Comparison of ENCODE assay signal across 29 cellular contexts in the genomic region with DNA sequence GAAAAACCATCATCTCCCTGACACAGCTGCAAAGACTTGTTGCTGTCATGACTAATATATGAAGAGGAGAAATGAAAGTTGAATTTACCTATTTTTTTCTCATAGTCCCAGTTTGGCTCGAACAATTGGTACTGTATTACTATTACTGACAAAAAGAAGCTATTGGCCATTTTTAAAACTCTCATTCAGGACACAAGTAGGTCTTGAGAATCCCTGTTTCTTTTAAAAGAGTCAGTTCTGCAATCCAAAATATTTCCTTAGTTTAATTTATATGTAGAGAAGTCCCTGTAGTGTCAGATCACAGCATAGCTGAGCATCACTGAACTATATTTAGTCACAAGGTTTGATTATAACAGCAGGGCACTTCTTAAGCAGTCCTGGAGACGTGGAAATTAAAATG. TPM values are rescaled to one million over a fixed set of nuclear protein-coding genes. Genes with fewer than 3 reads are reported as not detected.
DNase-seq lines count a peak whose midpoint lies in the region; ATAC-seq and TF ChIP-seq lines count a peak whose summit lies in the region.
"Had no signal": no experiment of that assay in that cellular context is flagged by ENCODE, and none has a peak within 500 bp of the region (broad histone marks: within the 10 kb centered on the region; RNA-seq: fewer than 3 reads in every experiment).

No MANE protein-coding gene starts in this region.

- H3K4me3 Mint-ChIP-seq in chondrocyte (ENCODE audit: unreplicated experiment), result no peak overlapping the region
- H3K4me3 Mint-ChIP-seq in activated T-cell treated with anti-CD3 and anti-CD28 coated beads, Interleukin-2, amount 50 U/mL, for 72 hours, result no peak overlapping the region
- H3K4me3 Mint-ChIP-seq: activated naive CD8-positive, alpha-beta T cell treated with anti-CD3 and anti-CD28 coated beads, Interleukin-2, amount 10 ng/mL, durations not matched to agents 7 days and 5 days; neural progenitor cell; stimulated activated naive B cell treated with anti-CD40 and anti-IgM and Interleukin-4, amounts not matched to agents 10 μg/mL and 1 μg/mL and 100 μg/mL, for 72 hours had no signal

- H3K79me2 ChIP-seq in OCI-LY3 (ENCODE audit: low read length), result no peaks in the 10 kb centered on the region
- H3K79me2 ChIP-seq: parathyroid adenoma had no signal

- H2AFZ ChIP-seq in OCI-LY3 (ENCODE audit: low read depth, low read length), result peak overlapping the region; percentile 48; the same call in 1 of the 2 replicates
- H2AFZ ChIP-seq: neural progenitor cell, parathyroid adenoma had no signal

- H3K4me1 ChIP-seq in OCI-LY3 (ENCODE audit: low read length), result peaks cover 94% of the 10 kb centered on the region
- no peaks in the 10 kb centered on the region for H3K4me1 ChIP-seq in prostate gland (replicated peaks)
- H3K4me1 ChIP-seq in transverse colon, result peaks cover 0 to 6% (median 0%) of the 10 kb centered on the region in 4 donors
- H3K4me1 ChIP-seq: Caco-2, neural progenitor cell, parathyroid adenoma, Peyer's patch had no signal

- peak overlapping the region; percentile 45 for H3K27ac Mint-ChIP-seq in chondrocyte (ENCODE audit: unreplicated experiment)
- no peak overlapping the region for H3K27ac Mint-ChIP-seq in activated T-cell treated with anti-CD3 and anti-CD28 coated beads, Interleukin-2, amount 50 U/mL, for 72 hours
- H3K27ac Mint-ChIP-seq: activated naive CD8-positive, alpha-beta T cell treated with anti-CD3 and anti-CD28 coated beads, Interleukin-2, amount 10 ng/mL, durations not matched to agents 7 days and 5 days; neural progenitor cell; stimulated activated naive B cell treated with anti-CD40 and anti-IgM and Interleukin-4, amounts not matched to agents 10 μg/mL and 1 μg/mL and 100 μg/mL, for 72 hours had no signal

- no peak for TF ChIP-seq CTCF in OCI-LY3 (IDR thresholded peaks at IDR 0.05; ENCODE audit: low read depth, low read length)
- TF ChIP-seq CTCF in chondrocyte (IDR thresholded peaks at IDR 0.05), result no peak
- TF ChIP-seq CTCF in prostate gland (IDR thresholded peaks at IDR 0.05), result no peak
- TF ChIP-seq CTCF in transverse colon (IDR thresholded peaks at IDR 0.05), result no peak

- H3K9ac ChIP-seq in OCI-LY3 (ENCODE audit: low read length), result peak overlapping the region; percentile 52
- H3K9ac ChIP-seq: GM23248, neural progenitor cell, parathyroid adenoma had no signal

- H3K27me3 ChIP-seq in OCI-LY3 (ENCODE audit: low read depth, low read length) (no peaks in the 10 kb centered on the region), prostate gland (replicated peaks; ENCODE audit: insufficient read depth) (no peaks in the 10 kb centered on the region), transverse colon (no peaks in the 10 kb centered on the region)
- H3K27me3 ChIP-seq: heart right ventricle, neural progenitor cell, Peyer's patch had no signal

- H3K4me1 Mint-ChIP-seq in chondrocyte (ENCODE audit: low read depth), result peaks cover 80% of the 10 kb centered on the region
- no peaks in the 10 kb centered on the region for H3K4me1 Mint-ChIP-seq in activated T-cell treated with anti-CD3 and anti-CD28 coated beads, Interleukin-2, amount 50 U/mL, for 72 hours (ENCODE audit: low read depth)
- H3K4me1 Mint-ChIP-seq: activated naive CD8-positive, alpha-beta T cell treated with anti-CD3 and anti-CD28 coated beads, Interleukin-2, amount 10 ng/mL, durations not matched to agents 7 days and 5 days; stimulated activated naive B cell treated with anti-CD40 and anti-IgM and Interleukin-4, amounts not matched to agents 10 μg/mL and 1 μg/mL and 100 μg/mL, for 72 hours had no signal

- H3K36me3 ChIP-seq in OCI-LY3 (replicated peaks; ENCODE audit: low read depth, low read length) (no peaks in the 10 kb centered on the region), prostate gland (no peaks in the 10 kb centered on the region), transverse colon (no peaks in the 10 kb centered on the region)
- H3K36me3 ChIP-seq: heart right ventricle, neural progenitor cell, Peyer's patch had no signal

- 60% methylated on average over 2 of the region's 2 CpGs for WGBS in prostate gland
- 46 to 57% methylated on average over 2 of the region's 2 CpGs for WGBS in transverse colon (ENCODE audit: low coverage in 1 of 2), 2 donors

- H3K9me3 Mint-ChIP-seq in chondrocyte (ENCODE audit: low read depth), result no peaks in the 10 kb centered on the region
- no peaks in the 10 kb centered on the region for H3K9me3 Mint-ChIP-seq in activated T-cell treated with anti-CD3 and anti-CD28 coated beads, Interleukin-2, amount 50 U/mL, for 72 hours
- H3K9me3 Mint-ChIP-seq: activated naive CD8-positive, alpha-beta T cell treated with anti-CD3 and anti-CD28 coated beads, Interleukin-2, amount 10 ng/mL, durations not matched to agents 7 days and 5 days; neural progenitor cell; stimulated activated naive B cell treated with anti-CD40 and anti-IgM and Interleukin-4, amounts not matched to agents 10 μg/mL and 1 μg/mL and 100 μg/mL, for 72 hours had no signal

- H3K27me3 Mint-ChIP-seq in chondrocyte (ENCODE audit: low read depth), result no peaks in the 10 kb centered on the region
- peaks cover 5% of the 10 kb centered on the region for H3K27me3 Mint-ChIP-seq in activated T-cell treated with anti-CD3 and anti-CD28 coated beads, Interleukin-2, amount 50 U/mL, for 72 hours (ENCODE audit: low read depth)

- TF ChIP-seq EP300 in transverse colon (IDR thresholded peaks at IDR 0.05; ENCODE audit: low read depth), result no peak

- H3K4me3 ChIP-seq in OCI-LY3 (ENCODE audit: low read length) (peak overlapping the region; percentile 58), prostate gland (no peak overlapping the region), transverse colon (no peak overlapping the region)
- H3K4me3 ChIP-seq: GM23248, heart right ventricle, neural progenitor cell, Peyer's patch had no signal

- DNase-seq in chondrocyte (ENCODE audit: low spot score), result no peak
- no peak for DNase-seq in prostate gland (ENCODE audit: low spot score)
- DNase-seq in transverse colon, result no peak
- DNase-seq in activated T-cell treated with anti-CD3 and anti-CD28 coated beads, Interleukin-2, amount 50 U/mL, for 72 hours, result no peak
- DNase-seq in NCI-H446 (lab: John Stamatoyannopoulos, UW), result no peak
- DNase-seq: activated CD4-positive, alpha-beta T cell treated with anti-CD3 and anti-CD28 coated beads for 4 hours; activated gamma-delta T cell; activated naive CD8-positive, alpha-beta T cell treated with anti-CD3 and anti-CD28 coated beads, Interleukin-2, amount 10 ng/mL, durations not matched to agents 7 days and 5 days; activated T-cell treated with anti-CD3 and anti-CD28 coated beads for 4 hours; Caco-2; DMS79 treated with DMSO at 0.1 percent for 48 hours; heart right ventricle; Kasumi-1; NCI-H1048; NCI-H187 treated with DMSO at 0.1 percent for 48 hours; NCI-H69; Peyer's patch; SIG-M5; stimulated activated naive B cell treated with anti-CD40 and anti-IgM and Interleukin-4, amounts not matched to agents 10 μg/mL and 1 μg/mL and 100 μg/mL, for 72 hours; SW 1271; T-helper 9 cell; trophoblast cell had no signal

- H3K9me3 ChIP-seq in OCI-LY3 (ENCODE audit: insufficient read depth, low read length) (no peaks in the 10 kb centered on the region), prostate gland (no peaks in the 10 kb centered on the region), transverse colon (no peaks in the 10 kb centered on the region)
- H3K9me3 ChIP-seq: Caco-2, heart right ventricle, Peyer's patch had no signal

- H4K20me1 ChIP-seq in OCI-LY3 (ENCODE audit: insufficient read depth, low read length), result no peaks in the 10 kb centered on the region

- in situ Hi-C loops in transverse colon (cut with MboI; ENCODE audit: low pct_ligation_motif_present in 1 of 4, low pct_unique_long_range_greater_than_20kb in 1 of 4, low sequenced_read_pairs in 3 of 4), result no loop called here

- H3K4me2 ChIP-seq in OCI-LY3 (ENCODE audit: low read length), result peak overlapping the region; percentile 74
- H3K4me2 ChIP-seq: neural progenitor cell had no signal

- ATAC-seq in GM19452 (IDR thresholded peaks at IDR 0.05; ENCODE audit: unreplicated experiment), result no peak
- no peak for ATAC-seq in activated T-cell treated with anti-CD3 and anti-CD28 coated beads, Interleukin-2, amount 50 U/mL, for 72 hours (replicated peaks in 1 of 2)
- ATAC-seq: stimulated activated naive B cell treated with anti-CD40 and anti-IgM and Interleukin-4, amounts not matched to agents 10 μg/mL and 1 μg/mL and 100 μg/mL, for 72 hours had no signal

- peak overlapping the region; percentile 82 for H3K27ac ChIP-seq in OCI-LY3 (ENCODE audit: low read length)
- H3K27ac ChIP-seq in prostate gland, result peak overlapping the region; percentile 14 to 30
- H3K27ac ChIP-seq in transverse colon, result peak overlapping the region in 3 of 4 donors; percentile 3 to 61 (median 46)
- H3K27ac ChIP-seq: C4-2B, GM23248, heart right ventricle, neural progenitor cell, parathyroid adenoma, Peyer's patch, VCaP had no signal

- no peaks in the 10 kb centered on the region for H3K36me3 Mint-ChIP-seq in chondrocyte (ENCODE audit: low read depth)
- H3K36me3 Mint-ChIP-seq in activated T-cell treated with anti-CD3 and anti-CD28 coated beads, Interleukin-2, amount 50 U/mL, for 72 hours (ENCODE audit: insufficient read depth in 2 of 2), result no peaks in the 10 kb centered on the region
- H3K36me3 Mint-ChIP-seq: activated naive CD8-positive, alpha-beta T cell treated with anti-CD3 and anti-CD28 coated beads, Interleukin-2, amount 10 ng/mL, durations not matched to agents 7 days and 5 days; neural progenitor cell; stimulated activated naive B cell treated with anti-CD40 and anti-IgM and Interleukin-4, amounts not matched to agents 10 μg/mL and 1 μg/mL and 100 μg/mL, for 72 hours had no signal

- no peak for TF ChIP-seq POLR2A in prostate gland (IDR thresholded peaks at IDR 0.05)
- TF ChIP-seq POLR2A in transverse colon (IDR thresholded peaks at IDR 0.05), result no peak

- intact Hi-C loops in prostate gland (cut with DNase I) (no loop called here), transverse colon (cut with DNase I; ENCODE audit: low total_unique reads) (loop anchor here (10.0 kb wide), 1 partner anchor 376 kb away; no protein-coding TSS in a partner anchor)

RNA-seq across cellular contexts. Expression of gene SPART, which starts 12.2 kb away (rescaled TPM):
- 93.6 to 97.1 TPM (median 95.6 TPM) in 3 replicates for total RNA-seq in chondrocyte
- total RNA-seq in prostate gland, result 10 to 100 TPM; 41.9 to 52.8 TPM
- 10 to 100 TPM; 14.1 to 27.6 (median 18.2) TPM for total RNA-seq in transverse colon
- 10 to 100 TPM; 12.2 to 23.4 TPM for total RNA-seq in activated T-cell treated with anti-CD3 and anti-CD28 coated beads, Interleukin-2, amount 50 U/mL, for 72 hours
- total RNA-seq: Caco-2 had no signal

Comparison
In these comparisons a context has a peak if more than half of its experiments do, and no peak if none do; other contexts are left out.
1. H3K27ac ChIP-seq: peak in every context shown above with its lines; median percentile 82 in OCI-LY3; 46 in transverse colon; 22 in prostate gland.